ENCODE assay signal across 1 cellular context in the genomic region with DNA sequence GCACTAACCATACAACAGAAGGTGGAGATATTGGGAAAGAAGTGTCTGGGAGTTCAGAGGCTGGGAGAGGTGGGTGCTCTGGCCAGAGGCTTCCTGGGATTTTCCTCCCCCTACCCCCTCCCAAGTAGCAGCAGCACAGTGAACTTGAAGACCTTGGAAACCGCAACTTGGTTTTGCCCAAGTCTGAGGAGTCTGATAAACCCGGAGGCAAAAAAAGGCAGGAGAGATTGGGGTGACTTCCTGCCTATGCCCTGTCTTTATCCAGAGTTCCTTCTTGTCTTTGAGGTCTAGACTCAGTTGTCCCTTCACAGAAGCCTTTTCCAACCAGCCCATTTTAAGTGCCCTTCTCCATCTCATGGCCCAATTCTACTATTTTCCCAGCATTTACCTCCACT.
TF ChIP-seq lines count a peak whose summit lies in the region.

No MANE protein-coding gene starts in this region.

TF ChIP-seq in GM12878, 131 proteins besides CTCF, POLR2A, EP300 and RAD21:
- TF ChIP-seq POLR2AphosphoS2 (IDR thresholded peaks at IDR 0.05; ENCODE audit: low read depth, low read length): no peak
- TF ChIP-seq KAT2A (conservative IDR thresholded peaks at IDR 0.05; ENCODE audit: control insufficient read depth, low read depth, low read length): no peak
- TF ChIP-seq BMI1 (IDR thresholded peaks at IDR 0.05; ENCODE audit: borderline replicate concordance): no peak
- TF ChIP-seq EZH2 (IDR thresholded peaks at IDR 0.05; ENCODE audit: borderline replicate concordance, control insufficient read depth, low read depth, low read length): 0 out of 2 replicates have a peak, but pooled peaks have one; percentile 35
- no peak for TF ChIP-seq IKZF2 (IDR thresholded peaks at IDR 0.05)
- TF ChIP-seq HDAC6 (IDR thresholded peaks at IDR 0.05; ENCODE audit: unreplicated experiment): no peak
- TF ChIP-seq, protein P1, sequence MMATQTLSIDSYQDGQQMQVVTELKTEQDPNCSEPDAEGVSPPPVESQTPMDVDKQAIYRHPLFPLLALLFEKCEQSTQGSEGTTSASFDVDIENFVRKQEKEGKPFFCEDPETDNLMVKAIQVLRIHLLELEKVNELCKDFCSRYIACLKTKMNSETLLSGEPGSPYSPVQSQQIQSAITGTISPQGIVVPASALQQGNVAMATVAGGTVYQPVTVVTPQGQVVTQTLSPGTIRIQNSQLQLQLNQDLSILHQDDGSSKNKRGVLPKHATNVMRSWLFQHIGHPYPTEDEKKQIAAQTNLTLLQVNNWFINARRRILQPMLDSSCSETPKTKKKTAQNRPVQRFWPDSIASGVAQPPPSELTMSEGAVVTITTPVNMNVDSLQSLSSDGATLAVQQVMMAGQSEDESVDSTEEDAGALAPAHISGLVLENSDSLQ (IDR thresholded peaks at IDR 0.05): no peak
